Comparison of ENCODE assay signal across 13 cellular contexts in the genomic region with DNA sequence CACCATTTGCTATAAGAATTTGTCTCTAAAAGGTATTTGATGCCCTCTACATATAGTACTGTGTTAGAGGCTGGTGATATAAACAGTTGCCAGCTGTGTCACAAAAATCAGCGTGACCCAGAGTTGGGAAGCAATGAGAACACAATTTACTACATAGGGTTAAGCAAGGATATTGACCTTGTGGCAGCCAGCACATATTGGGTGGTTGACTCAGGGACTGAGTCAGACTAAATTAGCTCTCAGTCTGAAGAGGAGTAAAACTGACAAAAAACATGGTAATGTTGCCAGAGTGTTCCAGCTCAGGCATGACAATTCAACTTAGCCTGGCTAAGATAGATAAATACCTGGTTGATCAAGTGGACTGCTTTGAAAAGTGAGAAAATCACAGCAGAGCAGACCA.
DNase-seq lines count a peak whose midpoint lies in the region; ATAC-seq, FAIRE-seq and TF ChIP-seq lines count a peak whose summit lies in the region.
"Had no signal": no experiment of that assay in that cellular context is flagged by ENCODE, and none has a peak within 500 bp of the region (broad histone marks: within the 10 kb centered on the region; RNA-seq: fewer than 3 reads in every experiment).

No MANE protein-coding gene starts in this region.

- H3K9me3 ChIP-seq in esophagus squamous epithelium, result no peaks in the 10 kb centered on the region

- peak; percentile 71 for DNase-seq in GM03348 (ENCODE audit: low spot score)
- peak; percentile 64 for DNase-seq in RCC 7860 (ENCODE audit: low spot score)
- no peak for DNase-seq in esophagus squamous epithelium (lab: John Stamatoyannopoulos, UW)
- DNase-seq in retinal pigment epithelial cell (ENCODE audit: low read depth), result peak; percentile 16
- DNase-seq in activated gamma-delta T cell treated with Interleukin-2 at 50 U/mL for 16 hours, result no peak
- DNase-seq in activated naive CD4-positive, alpha-beta T cell treated with anti-CD3 and anti-CD28 coated beads, Interleukin-2, amount 50 U/mL, for 72 hours (ENCODE audit: low spot score in 2 of 2), result no peak
- no peak for DNase-seq in NCI-H1930 (lab: John Stamatoyannopoulos, UW)
- DNase-seq: DMS79 treated with DMSO at 0.1 percent for 48 hours, kidney, NCI-H2081 treated with DMSO at 0.1 percent for 48 hours had no signal

- TF ChIP-seq CTCF in esophagus squamous epithelium (IDR thresholded peaks at IDR 0.05), result no peak
- no peak for TF ChIP-seq CTCF in retinal pigment epithelial cell (conservative IDR thresholded peaks at IDR 0.05; ENCODE audit: low read depth, low read length)

- H3K27me3 ChIP-seq in esophagus squamous epithelium, result no peaks in the 10 kb centered on the region
- H3K27me3 ChIP-seq: neural progenitor cell had no signal

- peak overlapping the region in 3 of 4 donors; percentile 2 to 68 (median 48) for H3K27ac ChIP-seq in esophagus squamous epithelium
- H3K27ac ChIP-seq: neural progenitor cell had no signal

- 29 to 50% methylated on average over 1 of the region's 1 CpG for WGBS in esophagus squamous epithelium, 2 donors

- ATAC-seq in activated naive CD4-positive, alpha-beta T cell treated with anti-CD3 and anti-CD28 coated beads, Interleukin-2, amount 50 U/mL, for 72 hours, result no peak
- no peak for ATAC-seq in HG03039 (IDR thresholded peaks at IDR 0.05; ENCODE audit: unreplicated experiment)
- ATAC-seq: stimulated activated effector memory CD8-positive, alpha-beta T cell treated with anti-CD3 and anti-CD28 coated beads, Interleukin-12 subunit alpha, Interleukin-12 subunit beta, amount 100 ng/mL, for 72 hours had no signal

- H3K4me3 ChIP-seq in esophagus squamous epithelium (no peak overlapping the region), retinal pigment epithelial cell (ENCODE audit: low read length) (no peak overlapping the region)
- H3K4me3 ChIP-seq: neural progenitor cell had no signal

- intact Hi-C loops in esophagus squamous epithelium (cut with DNase I), result no loop called here

- no peaks in the 10 kb centered on the region for H3K36me3 Mint-ChIP-seq in activated naive CD4-positive, alpha-beta T cell treated with anti-CD3 and anti-CD28 coated beads, Interleukin-2, amount 50 U/mL, for 72 hours
- H3K36me3 Mint-ChIP-seq: neural progenitor cell; stimulated activated effector memory CD8-positive, alpha-beta T cell treated with anti-CD3 and anti-CD28 coated beads, Interleukin-12 subunit alpha, Interleukin-12 subunit beta, amount 100 ng/mL, for 72 hours had no signal

- H3K9me3 Mint-ChIP-seq in activated naive CD4-positive, alpha-beta T cell treated with anti-CD3 and anti-CD28 coated beads, Interleukin-2, amount 50 U/mL, for 72 hours, result peaks cover 0 to 4% of the 10 kb centered on the region in 2 donors
- H3K9me3 Mint-ChIP-seq: stimulated activated effector memory CD8-positive, alpha-beta T cell treated with anti-CD3 and anti-CD28 coated beads, Interleukin-12 subunit alpha, Interleukin-12 subunit beta, amount 100 ng/mL, for 72 hours had no signal

- no peak for TF ChIP-seq POLR2A in esophagus squamous epithelium (IDR thresholded peaks at IDR 0.05)

- peaks cover 0 to 35% (median 0%) of the 10 kb centered on the region in 3 donors for H3K4me1 ChIP-seq in esophagus squamous epithelium

- peak; percentile 79 for FAIRE-seq in RCC 7860 (lab: Jason Lieb, UNC)
- FAIRE-seq: kidney had no signal

- H3K27ac Mint-ChIP-seq in activated naive CD4-positive, alpha-beta T cell treated with anti-CD3 and anti-CD28 coated beads, Interleukin-2, amount 50 U/mL, for 72 hours, result no peak overlapping the region
- H3K27ac Mint-ChIP-seq: neural progenitor cell; stimulated activated effector memory CD8-positive, alpha-beta T cell treated with anti-CD3 and anti-CD28 coated beads, Interleukin-12 subunit alpha, Interleukin-12 subunit beta, amount 100 ng/mL, for 72 hours had no signal

- no peaks in the 10 kb centered on the region for H3K36me3 ChIP-seq in esophagus squamous epithelium
- H3K36me3 ChIP-seq: neural progenitor cell had no signal

Comparison
In these comparisons a context has a peak if more than half of its experiments do, and no peak if none do; other contexts are left out.
1. DNase-seq: peak in GM03348 (single experiment), RCC 7860 (single experiment) and retinal pigment epithelial cell (single experiment); none in esophagus squamous epithelium (single experiment), activated gamma-delta T cell treated with Interleukin-2 at 50 U/mL for 16 hours (single experiment), activated naive CD4-positive, alpha-beta T cell treated with anti-CD3 and anti-CD28 coated beads, Interleukin-2, amount 50 U/mL, for 72 hours (0 of 2) and NCI-H1930 (0 of 2).